10 cellular contexts compared by ENCODE assay signal in the genomic region with DNA sequence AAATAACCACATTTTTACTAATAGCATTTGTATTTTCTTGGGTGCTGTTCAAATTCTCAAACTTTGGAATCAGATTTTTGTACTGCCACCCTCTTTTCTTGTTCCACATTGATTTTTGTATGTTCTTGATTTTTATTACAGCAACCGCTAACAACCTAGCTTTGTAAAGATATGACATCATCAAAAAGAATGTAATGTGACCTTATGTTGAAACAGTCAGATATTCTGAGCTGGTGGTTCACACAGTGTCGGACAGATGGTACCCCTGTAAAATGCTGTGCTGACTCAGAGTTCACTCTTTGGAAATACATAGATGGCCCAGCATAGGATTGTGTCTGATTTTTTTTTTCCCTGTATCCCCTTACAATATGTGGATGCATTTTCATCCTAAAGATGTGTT.
DNase-seq lines count a peak whose midpoint lies in the region; ATAC-seq and TF ChIP-seq lines count a peak whose summit lies in the region.
"Had no signal": no experiment of that assay in that cellular context is flagged by ENCODE, and none has a peak within 500 bp of the region (broad histone marks: within the 10 kb centered on the region; RNA-seq: fewer than 3 reads in every experiment).

No MANE protein-coding gene starts in this region.

- TF ChIP-seq RAD21 in IMR-90 (IDR thresholded peaks at IDR 0.05; ENCODE audit: low read length), result no peak

- DNase-seq in AG08395 (ENCODE audit: low spot score), result peak; percentile 79
- DNase-seq in IMR-90, result peak; percentile 97
- DNase-seq in astrocyte of the cerebellum (ENCODE audit: low read depth), result peak; percentile 71
- peak; percentile 69 for DNase-seq in kidney tubule cell (ENCODE audit: low spot score)
- DNase-seq in Kasumi-1 (lab: John Stamatoyannopoulos, UW), result no peak
- DNase-seq in activated T-cell treated with anti-CD3 and anti-CD28 coated beads, Interleukin-2, amount 50 U/mL, for 48 hours, result no peak
- no peak for DNase-seq in H7
- no peak for DNase-seq in activated T-helper 2 cell treated with anti-CD3 and anti-CD28 coated beads, Interferon-gamma antibody, Interleukin-2, Interleukin-4, amounts not matched to agents 10 μg/mL and 5 μg/mL and 100 μg/mL, durations not matched to agents 14 hours and 24 hours and 36 hours (ENCODE audit: low spot score)
- DNase-seq: KBM-7 had no signal

- peaks cover 13% of the 10 kb centered on the region for H3K36me3 Mint-ChIP-seq in activated T-helper 2 cell treated with anti-CD3 and anti-CD28 coated beads, Interferon-gamma antibody, Interleukin-2, Interleukin-4, amounts not matched to agents 10 μg/mL and 5 μg/mL and 100 μg/mL, durations not matched to agents 14 hours and 24 hours and 36 hours (ENCODE audit: low read depth)

- H2BK5ac ChIP-seq in IMR-90 (ENCODE audit: low read depth, low read length, poor library complexity, severe bottlenecking), result no peak overlapping the region

- H2AFZ ChIP-seq in IMR-90 (replicated peaks; ENCODE audit: low read length, poor library complexity), result no peak overlapping the region

- no peak overlapping the region for H3K18ac ChIP-seq in IMR-90 (ENCODE audit: low read depth, low read length)

- in situ Hi-C loops in IMR-90 (cut with MboI; ENCODE audit: low sequenced_read_pairs) (no loop called here), astrocyte of the cerebellum (cut with HindIII; ENCODE audit: low sequenced_read_pairs) (no loop called here)

- H3K36me3 ChIP-seq in IMR-90 (ENCODE audit: control insufficient read depth, insufficient read depth, low read length) (peaks cover 4% of the 10 kb centered on the region), H7 (replicated peaks; ENCODE audit: control insufficient read depth, insufficient read depth, low read length) (no peaks in the 10 kb centered on the region)

- H3K4me1 ChIP-seq in IMR-90 (ENCODE audit: control insufficient read depth, insufficient read depth, low read length), result peaks cover 17% of the 10 kb centered on the region

- peaks cover 21 to 54% of the 10 kb centered on the region in 2 experiments for H3K79me1 ChIP-seq in IMR-90 (ENCODE audit: low read depth in 1 of 2, low read length in 2 of 2)

- H3K14ac ChIP-seq in IMR-90 (replicated peaks; ENCODE audit: low read depth, low read length), result no peak overlapping the region

- no peak overlapping the region for H2BK120ac ChIP-seq in IMR-90 (ENCODE audit: low read depth, low read length)

- H3K27me3 ChIP-seq in IMR-90 (ENCODE audit: control insufficient read depth, insufficient read depth, low read length), result no peaks in the 10 kb centered on the region
- no peaks in the 10 kb centered on the region for H3K27me3 ChIP-seq in H7 (ENCODE audit: control insufficient read depth, insufficient read depth, low read length)

- no peak overlapping the region for H3K4ac ChIP-seq in IMR-90 (ENCODE audit: low read depth, low read length)

- no peaks in the 10 kb centered on the region for H3K9me3 Mint-ChIP-seq in activated T-helper 2 cell treated with anti-CD3 and anti-CD28 coated beads, Interferon-gamma antibody, Interleukin-2, Interleukin-4, amounts not matched to agents 10 μg/mL and 5 μg/mL and 100 μg/mL, durations not matched to agents 14 hours and 24 hours and 36 hours
- H3K9me3 Mint-ChIP-seq: central memory CD8-positive, alpha-beta T cell had no signal

- no peak overlapping the region for H4K91ac ChIP-seq in IMR-90 (ENCODE audit: insufficient read depth, low read depth, low read length)

- H3K4me3 ChIP-seq in IMR-90 (ENCODE audit: insufficient read depth, low read depth, low read length), result no peak overlapping the region
- no peak overlapping the region for H3K4me3 ChIP-seq in astrocyte of the cerebellum (ENCODE audit: low read depth, low read length)
- no peak overlapping the region for H3K4me3 ChIP-seq in H7 (ENCODE audit: insufficient read depth, low read depth, low read length)

- H2AK9ac ChIP-seq in IMR-90 (replicated peaks; ENCODE audit: low read depth, low read length, poor library complexity), result no peak overlapping the region

- H3K27ac ChIP-seq in IMR-90 (ENCODE audit: insufficient read depth, low read length), result no peak overlapping the region

- no peak overlapping the region for H4K5ac ChIP-seq in IMR-90 (ENCODE audit: low read depth, low read length)

- POLR2A ChIA-PET in IMR-90 (lab: Charles Lee; ENCODE audit: unreplicated experiment), result no interaction called here

- no peak overlapping the region for H3K56ac ChIP-seq in IMR-90 (ENCODE audit: extremely low read depth, insufficient read depth, low read length)

- no peak overlapping the region for H3K27ac Mint-ChIP-seq in activated T-helper 2 cell treated with anti-CD3 and anti-CD28 coated beads, Interferon-gamma antibody, Interleukin-2, Interleukin-4, amounts not matched to agents 10 μg/mL and 5 μg/mL and 100 μg/mL, durations not matched to agents 14 hours and 24 hours and 36 hours

- no peak overlapping the region for H3K9ac ChIP-seq in IMR-90 (ENCODE audit: low read depth, low read length)

- H3K4me2 ChIP-seq in IMR-90 (ENCODE audit: low read depth, low read length), result no peak overlapping the region

- peaks cover 46% of the 10 kb centered on the region; the same call in 1 of the 2 replicates for H4K20me1 ChIP-seq in IMR-90 (ENCODE audit: insufficient read depth, low read length)

- H3K4me1 Mint-ChIP-seq in activated T-helper 2 cell treated with anti-CD3 and anti-CD28 coated beads, Interferon-gamma antibody, Interleukin-2, Interleukin-4, amounts not matched to agents 10 μg/mL and 5 μg/mL and 100 μg/mL, durations not matched to agents 14 hours and 24 hours and 36 hours (ENCODE audit: low read depth), result peaks cover 5% of the 10 kb centered on the region

- intact Hi-C loops in IMR-90 (cut with micrococcal nuclease), result loop anchor here (2.0 to 5.0 kb wide), 3 partner anchors 76 to 421 kb away; no protein-coding TSS in a partner anchor
- intact Hi-C loops in activated T-helper 2 cell treated with anti-CD3 and anti-CD28 coated beads, Interferon-gamma antibody, Interleukin-2, Interleukin-4, amounts not matched to agents 10 μg/mL and 5 μg/mL and 100 μg/mL, durations not matched to agents 14 hours and 24 hours and 36 hours (cut with micrococcal nuclease), result no loop called here

- CTCF ChIA-PET in IMR-90 (lab: Yijun Ruan, JAX), result no interaction called here

- no peak overlapping the region for H3K4me3 Mint-ChIP-seq in activated T-helper 2 cell treated with anti-CD3 and anti-CD28 coated beads, Interferon-gamma antibody, Interleukin-2, Interleukin-4, amounts not matched to agents 10 μg/mL and 5 μg/mL and 100 μg/mL, durations not matched to agents 14 hours and 24 hours and 36 hours (ENCODE audit: low read depth)
- H3K4me3 Mint-ChIP-seq: central memory CD8-positive, alpha-beta T cell had no signal

- no peak overlapping the region for H2BK20ac ChIP-seq in IMR-90 (ENCODE audit: low read depth, low read length)

- dilution Hi-C loops in IMR-90 (cut with HindIII; ENCODE audit: low sequenced_read_pairs, unreplicated experiment), result no loop called here

- H3K23ac ChIP-seq in IMR-90 (ENCODE audit: low read depth, low read length), result no peak overlapping the region

- no peaks in the 10 kb centered on the region for H3K9me3 ChIP-seq in IMR-90 (ENCODE audit: control insufficient read depth, insufficient read depth, low read length)

- no CpG with 5 or more reads among the region's 2 CpGs for WGBS in IMR-90 (ENCODE audit: extremely low coverage in 2 of 2, insufficient read length in 1 of 2), 2 experiments

- H4K8ac ChIP-seq in IMR-90 (ENCODE audit: low read depth in 2 of 2, low read length in 2 of 2), result no peak overlapping the region

- no TSS peak for BruUV-seq in IMR-90 (replicated peaks; lab: Mats Ljungman, UMichigan)

- no peak overlapping the region for H2AK5ac ChIP-seq in IMR-90 (ENCODE audit: low read depth, low read length)

- no peak overlapping the region for H2BK15ac ChIP-seq in IMR-90 (ENCODE audit: low read depth, low read length)

- H3K27me3 Mint-ChIP-seq in activated T-helper 2 cell treated with anti-CD3 and anti-CD28 coated beads, Interferon-gamma antibody, Interleukin-2, Interleukin-4, amounts not matched to agents 10 μg/mL and 5 μg/mL and 100 μg/mL, durations not matched to agents 14 hours and 24 hours and 36 hours (ENCODE audit: low read depth), result no peaks in the 10 kb centered on the region
- H3K27me3 Mint-ChIP-seq: central memory CD8-positive, alpha-beta T cell had no signal

- peak; percentile 75 for ATAC-seq in IMR-90 (ENCODE audit: low read depth)

- H3K9me1 ChIP-seq in IMR-90 (ENCODE audit: insufficient read depth, low read length), result peaks cover 12% of the 10 kb centered on the region

- TF ChIP-seq CTCF in IMR-90 (conservative IDR thresholded peaks at IDR 0.05; ENCODE audit: low read depth, low read length) (no peak), astrocyte of the cerebellum (IDR thresholded peaks at IDR 0.05; ENCODE audit: low read depth, low read length, missing control alignments) (no peak)

- no peak for TF ChIP-seq POLR2A in IMR-90 (IDR thresholded peaks at IDR 0.05; ENCODE audit: low read depth, low read length)

TF ChIP-seq in IMR-90, 13 proteins besides CTCF, POLR2A, EP300 and RAD21:
- TF ChIP-seq MXI1 (IDR thresholded peaks at IDR 0.05; ENCODE audit: borderline replicate concordance, low read depth, low read length) (no peak), CHD1 (IDR thresholded peaks at IDR 0.05; ENCODE audit: low read depth, low read length) (no peak), MAFK (IDR thresholded peaks at IDR 0.05; ENCODE audit: low read depth, low read length) (peak; percentile 71), CEBPB (IDR thresholded peaks at IDR 0.05; ENCODE audit: low read depth, low read length) (peak; percentile 94), RCOR1 (IDR thresholded peaks at IDR 0.05; ENCODE audit: insufficient replicate concordance, low read length) (peak; percentile 86), FOS (IDR thresholded peaks at IDR 0.05; ENCODE audit: low read depth, low read length) (peak; percentile 79), SMC3 (IDR thresholded peaks at IDR 0.05; ENCODE audit: low read depth, low read length) (no peak), NFE2L2 (IDR thresholded peaks at IDR 0.05; ENCODE audit: low read depth, low read length) (peak; percentile 27; the same call in 1 of the 2 replicates)
TF ChIP-seq in IMR-90: peak in this region for 5.

Comparison
In these comparisons a context has a peak if more than half of its experiments do, and no peak if none do; other contexts are left out.
1. DNase-seq: peak in AG08395 (single experiment), IMR-90 (single experiment), astrocyte of the cerebellum (single experiment) and kidney tubule cell (single experiment); none in Kasumi-1 (0 of 2), activated T-cell treated with anti-CD3 and anti-CD28 coated beads, Interleukin-2, amount 50 U/mL, for 48 hours (0 of 2), H7 (single experiment) and activated T-helper 2 cell treated with anti-CD3 and anti-CD28 coated beads, Interferon-gamma antibody, Interleukin-2, Interleukin-4, amounts not matched to agents 10 μg/mL and 5 μg/mL and 100 μg/mL, durations not matched to agents 14 hours and 24 hours and 36 hours (single experiment).